Comparison of ENCODE assay signal across 1 cellular context in the genomic region with DNA sequence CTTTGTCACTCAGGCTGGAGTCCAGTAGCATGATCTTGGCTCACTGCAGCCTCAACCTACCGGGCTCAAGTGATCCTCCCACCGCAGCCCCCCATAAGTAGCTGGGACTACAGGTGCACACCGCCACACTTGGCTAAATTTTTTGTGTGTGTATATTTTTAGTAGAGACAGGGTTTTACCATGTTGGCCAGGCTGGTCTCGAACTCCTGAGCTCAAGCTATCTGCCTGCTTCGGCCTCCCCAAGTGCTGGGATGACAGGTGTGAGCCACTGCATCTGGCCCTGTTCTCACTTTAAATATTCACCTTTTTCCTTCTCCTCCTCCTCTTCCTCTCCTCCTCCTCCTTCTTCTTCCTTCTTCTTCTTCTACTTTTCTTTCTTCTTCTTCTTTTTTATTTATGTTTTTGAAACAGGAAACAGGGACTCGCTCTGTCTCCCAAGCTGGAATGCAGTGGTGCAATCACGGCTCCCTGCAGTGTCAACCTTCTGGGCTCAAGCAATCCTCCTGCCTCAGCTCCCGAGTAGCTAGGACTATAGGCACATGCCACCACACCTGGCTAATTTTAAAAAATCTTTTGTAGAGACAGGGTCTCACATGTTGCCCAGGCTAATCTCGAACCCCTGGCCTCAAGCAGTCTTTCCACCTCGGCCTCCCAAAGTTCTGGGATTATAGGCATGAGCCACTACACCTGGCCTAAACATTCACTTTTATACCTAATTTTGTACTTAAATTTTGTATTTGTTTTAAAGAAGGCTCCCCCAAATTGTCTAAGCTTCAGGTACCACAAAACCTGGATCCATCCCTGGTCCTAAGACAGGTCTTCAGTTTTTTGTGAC.
A peak's percentile ranks its signal among the peaks of the same experiment; 100 is the strongest.
TF ChIP-seq lines count a peak whose summit lies in the region.

No MANE protein-coding gene starts in this region.

TF ChIP-seq in HepG2, 621 proteins besides CTCF, POLR2A, EP300 and RAD21 (continued from another document):
- TF ChIP-seq, protein P1, sequence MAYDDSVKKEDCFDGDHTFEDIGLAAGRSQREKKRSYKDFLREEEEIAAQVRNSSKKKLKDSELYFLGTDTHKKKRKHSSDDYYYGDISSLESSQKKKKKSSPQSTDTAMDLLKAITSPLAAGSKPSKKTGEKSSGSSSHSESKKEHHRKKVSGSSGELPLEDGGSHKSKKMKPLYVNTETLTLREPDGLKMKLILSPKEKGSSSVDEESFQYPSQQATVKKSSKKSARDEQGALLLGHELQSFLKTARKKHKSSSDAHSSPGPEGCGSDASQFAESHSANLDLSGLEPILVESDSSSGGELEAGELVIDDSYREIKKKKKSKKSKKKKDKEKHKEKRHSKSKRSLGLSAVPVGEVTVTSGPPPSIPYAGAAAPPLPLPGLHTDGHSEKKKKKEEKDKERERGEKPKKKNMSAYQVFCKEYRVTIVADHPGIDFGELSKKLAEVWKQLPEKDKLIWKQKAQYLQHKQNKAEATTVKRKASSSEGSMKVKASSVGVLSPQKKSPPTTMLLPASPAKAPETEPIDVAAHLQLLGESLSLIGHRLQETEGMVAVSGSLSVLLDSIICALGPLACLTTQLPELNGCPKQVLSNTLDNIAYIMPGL (CRISPR knock-in tag; IDR thresholded peaks at IDR 0.05; ENCODE audit: borderline replicate concordance in 1 of 2, low read depth in 1 of 2), result peak in 1 of 2 experiments; percentile 17; a peak in 1 of 4 replicates
- 0 out of 2 replicates have a peak, but pooled peaks have one; percentile 60 for TF ChIP-seq ZNF557 (CRISPR knock-in tag; IDR thresholded peaks at IDR 0.05)
- no peak for TF ChIP-seq SIX1 (CRISPR knock-in tag; IDR thresholded peaks at IDR 0.05; ENCODE audit: borderline replicate concordance)
- TF ChIP-seq ARNT2 (CRISPR knock-in tag; IDR thresholded peaks at IDR 0.05; ENCODE audit: low read depth), result 0 out of 2 replicates have a peak, but pooled peaks have one; percentile 2
- 0 out of 2 replicates have a peak, but pooled peaks have one; percentile 16 for TF ChIP-seq ZBTB42 (CRISPR knock-in tag; IDR thresholded peaks at IDR 0.05)
- TF ChIP-seq SOX13 (IDR thresholded peaks at IDR 0.05), result no peak
- TF ChIP-seq SOX13 (CRISPR knock-in tag; conservative IDR thresholded peaks at IDR 0.05 in 1 of 2, IDR thresholded peaks at IDR 0.05 in 1 of 2), result peak in 1 of 2 experiments; percentile 17; a peak in 1 of 4 replicates
- no peak for TF ChIP-seq ZNF629 (CRISPR knock-in tag; conservative IDR thresholded peaks at IDR 0.05)
- 0 out of 2 replicates have a peak, but pooled peaks have one; percentile 3 for TF ChIP-seq ZFY (CRISPR knock-in tag; IDR thresholded peaks at IDR 0.05)
- 0 out of 2 replicates have a peak, but pooled peaks have one; percentile 8 for TF ChIP-seq ZNF160 (CRISPR knock-in tag; IDR thresholded peaks at IDR 0.05)
- TF ChIP-seq ZNF7 (CRISPR knock-in tag; IDR thresholded peaks at IDR 0.05), result no peak
- TF ChIP-seq ZNF501 (CRISPR knock-in tag; IDR thresholded peaks at IDR 0.05), result 0 out of 2 replicates have a peak, but pooled peaks have one; percentile 12
- TF ChIP-seq FOSL2 (CRISPR knock-in tag; IDR thresholded peaks at IDR 0.05), result peak; percentile 33; the same call in 1 of the 2 replicates
- TF ChIP-seq ZNF564 (CRISPR knock-in tag; IDR thresholded peaks at IDR 0.05), result 0 out of 2 replicates have a peak, but pooled peaks have one; percentile 40
- TF ChIP-seq RFXANK (CRISPR knock-in tag; IDR thresholded peaks at IDR 0.05), result 0 out of 2 replicates have a peak, but pooled peaks have one; percentile 11
- TF ChIP-seq, protein P2, sequence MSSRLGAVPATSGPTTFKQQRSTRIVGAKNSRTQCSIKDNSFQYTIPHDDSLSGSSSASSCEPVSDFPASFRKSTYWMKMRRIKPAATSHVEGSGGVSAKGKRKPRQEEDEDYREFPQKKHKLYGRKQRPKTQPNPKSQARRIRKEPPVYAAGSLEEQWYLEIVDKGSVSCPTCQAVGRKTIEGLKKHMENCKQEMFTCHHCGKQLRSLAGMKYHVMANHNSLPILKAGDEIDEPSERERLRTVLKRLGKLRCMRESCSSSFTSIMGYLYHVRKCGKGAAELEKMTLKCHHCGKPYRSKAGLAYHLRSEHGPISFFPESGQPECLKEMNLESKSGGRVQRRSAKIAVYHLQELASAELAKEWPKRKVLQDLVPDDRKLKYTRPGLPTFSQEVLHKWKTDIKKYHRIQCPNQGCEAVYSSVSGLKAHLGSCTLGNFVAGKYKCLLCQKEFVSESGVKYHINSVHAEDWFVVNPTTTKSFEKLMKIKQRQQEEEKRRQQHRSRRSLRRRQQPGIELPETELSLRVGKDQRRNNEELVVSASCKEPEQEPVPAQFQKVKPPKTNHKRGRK (CRISPR knock-in tag; IDR thresholded peaks at IDR 0.05), result peak; percentile 89; the same call in 1 of the 2 replicates
- TF ChIP-seq ZNF782 (CRISPR knock-in tag; IDR thresholded peaks at IDR 0.05; ENCODE audit: borderline replicate concordance), result no peak
- TF ChIP-seq ELF3 (CRISPR knock-in tag; IDR thresholded peaks at IDR 0.05), result peak; percentile 35; the same call in 1 of the 2 replicates
- TF ChIP-seq SIN3A (IDR thresholded peaks at IDR 0.05; ENCODE audit: borderline replicate concordance, low read depth, low read length), result peak; percentile 25; the same call in 1 of the 2 replicates
- 0 out of 2 replicates have a peak, but pooled peaks have one; percentile 50 for TF ChIP-seq ZNF674 (CRISPR knock-in tag; IDR thresholded peaks at IDR 0.05; ENCODE audit: low read depth)
- TF ChIP-seq, protein P3, sequence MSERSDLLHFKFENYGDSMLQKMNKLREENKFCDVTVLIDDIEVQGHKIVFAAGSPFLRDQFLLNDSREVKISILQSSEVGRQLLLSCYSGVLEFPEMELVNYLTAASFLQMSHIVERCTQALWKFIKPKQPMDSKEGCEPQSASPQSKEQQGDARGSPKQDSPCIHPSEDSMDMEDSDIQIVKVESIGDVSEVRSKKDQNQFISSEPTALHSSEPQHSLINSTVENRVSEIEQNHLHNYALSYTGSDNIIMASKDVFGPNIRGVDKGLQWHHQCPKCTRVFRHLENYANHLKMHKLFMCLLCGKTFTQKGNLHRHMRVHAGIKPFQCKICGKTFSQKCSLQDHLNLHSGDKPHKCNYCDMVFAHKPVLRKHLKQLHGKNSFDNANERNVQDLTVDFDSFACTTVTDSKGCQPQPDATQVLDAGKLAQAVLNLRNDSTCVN (CRISPR knock-in tag; IDR thresholded peaks at IDR 0.05; ENCODE audit: borderline replicate concordance), result no peak
- TF ChIP-seq KAT2B (IDR thresholded peaks at IDR 0.05; ENCODE audit: borderline replicate concordance, low read depth, low read length), result no peak
- TF ChIP-seq MYC (CRISPR knock-in tag; IDR thresholded peaks at IDR 0.05; ENCODE audit: borderline replicate concordance), result peak; percentile 38; the same call in 1 of the 2 replicates
- no peak for TF ChIP-seq SCMH1 (CRISPR knock-in tag; IDR thresholded peaks at IDR 0.05; ENCODE audit: borderline replicate concordance)
- TF ChIP-seq ZNF20 (CRISPR knock-in tag; IDR thresholded peaks at IDR 0.05), result peak; percentile 20; the same call in 1 of the 2 replicates
- TF ChIP-seq, protein P4, sequence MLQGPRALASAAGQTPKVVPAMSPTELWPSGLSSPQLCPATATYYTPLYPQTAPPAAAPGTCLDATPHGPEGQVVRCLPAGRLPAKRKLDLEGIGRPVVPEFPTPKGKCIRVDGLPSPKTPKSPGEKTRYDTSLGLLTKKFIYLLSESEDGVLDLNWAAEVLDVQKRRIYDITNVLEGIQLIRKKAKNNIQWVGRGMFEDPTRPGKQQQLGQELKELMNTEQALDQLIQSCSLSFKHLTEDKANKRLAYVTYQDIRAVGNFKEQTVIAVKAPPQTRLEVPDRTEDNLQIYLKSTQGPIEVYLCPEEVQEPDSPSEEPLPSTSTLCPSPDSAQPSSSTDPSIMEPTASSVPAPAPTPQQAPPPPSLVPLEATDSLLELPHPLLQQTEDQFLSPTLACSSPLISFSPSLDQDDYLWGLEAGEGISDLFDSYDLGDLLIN (CRISPR knock-in tag; IDR thresholded peaks at IDR 0.05; ENCODE audit: borderline replicate concordance), result 0 out of 2 replicates have a peak, but pooled peaks have one; percentile 15
- TF ChIP-seq ZNF546 (CRISPR knock-in tag; conservative IDR thresholded peaks at IDR 0.05), result peak; percentile 24; the same call in 1 of the 2 replicates
- peak; percentile 97 for TF ChIP-seq CHD4 (IDR thresholded peaks at IDR 0.05; ENCODE audit: borderline replicate concordance, low read length)
- peak; percentile 48 for TF ChIP-seq ZNF350 (CRISPR knock-in tag; IDR thresholded peaks at IDR 0.05; ENCODE audit: borderline replicate concordance, low read depth)
- peak; percentile 24; the same call in 1 of the 2 replicates for TF ChIP-seq DPF2 (CRISPR knock-in tag; IDR thresholded peaks at IDR 0.05; ENCODE audit: borderline replicate concordance, low read depth)
- peak; percentile 47; the same call in 1 of the 2 replicates for TF ChIP-seq FOXK2 (IDR thresholded peaks at IDR 0.05)
- TF ChIP-seq CEBPB (IDR thresholded peaks at IDR 0.05; ENCODE audit: borderline replicate concordance, low read depth, low read length), result peak; percentile 84
- no peak for TF ChIP-seq PAF1 (CRISPR knock-in tag; IDR thresholded peaks at IDR 0.05)
- TF ChIP-seq KDM5B (CRISPR knock-in tag; IDR thresholded peaks at IDR 0.05; ENCODE audit: borderline replicate concordance), result 0 out of 2 replicates have a peak, but pooled peaks have one; percentile 0
- TF ChIP-seq SP2 (CRISPR knock-in tag; IDR thresholded peaks at IDR 0.05), result no peak
- peak; percentile 14; the same call in 1 of the 2 replicates for TF ChIP-seq ZNF547 (CRISPR knock-in tag; IDR thresholded peaks at IDR 0.05)
- TF ChIP-seq, protein P5, sequence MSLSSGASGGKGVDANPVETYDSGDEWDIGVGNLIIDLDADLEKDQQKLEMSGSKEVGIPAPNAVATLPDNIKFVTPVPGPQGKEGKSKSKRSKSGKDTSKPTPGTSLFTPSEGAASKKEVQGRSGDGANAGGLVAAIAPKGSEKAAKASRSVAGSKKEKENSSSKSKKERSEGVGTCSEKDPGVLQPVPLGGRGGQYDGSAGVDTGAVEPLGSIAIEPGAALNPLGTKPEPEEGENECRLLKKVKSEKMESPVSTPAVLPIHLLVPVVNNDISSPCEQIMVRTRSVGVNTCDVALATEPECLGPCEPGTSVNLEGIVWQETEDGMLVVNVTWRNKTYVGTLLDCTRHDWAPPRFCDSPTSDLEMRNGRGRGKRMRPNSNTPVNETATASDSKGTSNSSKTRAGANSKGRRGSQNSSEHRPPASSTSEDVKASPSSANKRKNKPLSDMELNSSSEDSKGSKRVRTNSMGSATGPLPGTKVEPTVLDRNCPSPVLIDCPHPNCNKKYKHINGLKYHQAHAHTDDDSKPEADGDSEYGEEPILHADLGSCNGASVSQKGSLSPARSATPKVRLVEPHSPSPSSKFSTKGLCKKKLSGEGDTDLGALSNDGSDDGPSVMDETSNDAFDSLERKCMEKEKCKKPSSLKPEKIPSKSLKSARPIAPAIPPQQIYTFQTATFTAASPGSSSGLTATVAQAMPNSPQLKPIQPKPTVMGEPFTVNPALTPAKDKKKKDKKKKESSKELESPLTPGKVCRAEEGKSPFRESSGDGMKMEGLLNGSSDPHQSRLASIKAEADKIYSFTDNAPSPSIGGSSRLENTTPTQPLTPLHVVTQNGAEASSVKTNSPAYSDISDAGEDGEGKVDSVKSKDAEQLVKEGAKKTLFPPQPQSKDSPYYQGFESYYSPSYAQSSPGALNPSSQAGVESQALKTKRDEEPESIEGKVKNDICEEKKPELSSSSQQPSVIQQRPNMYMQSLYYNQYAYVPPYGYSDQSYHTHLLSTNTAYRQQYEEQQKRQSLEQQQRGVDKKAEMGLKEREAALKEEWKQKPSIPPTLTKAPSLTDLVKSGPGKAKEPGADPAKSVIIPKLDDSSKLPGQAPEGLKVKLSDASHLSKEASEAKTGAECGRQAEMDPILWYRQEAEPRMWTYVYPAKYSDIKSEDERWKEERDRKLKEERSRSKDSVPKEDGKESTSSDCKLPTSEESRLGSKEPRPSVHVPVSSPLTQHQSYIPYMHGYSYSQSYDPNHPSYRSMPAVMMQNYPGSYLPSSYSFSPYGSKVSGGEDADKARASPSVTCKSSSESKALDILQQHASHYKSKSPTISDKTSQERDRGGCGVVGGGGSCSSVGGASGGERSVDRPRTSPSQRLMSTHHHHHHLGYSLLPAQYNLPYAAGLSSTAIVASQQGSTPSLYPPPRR (CRISPR knock-in tag; IDR thresholded peaks at IDR 0.05; ENCODE audit: borderline replicate concordance), result 0 out of 2 replicates have a peak, but pooled peaks have one; percentile 17
- 0 out of 2 replicates have a peak, but pooled peaks have one; percentile 63 for TF ChIP-seq ZNF44 (CRISPR knock-in tag; IDR thresholded peaks at IDR 0.05)
- no peak for TF ChIP-seq NCOR1 (IDR thresholded peaks at IDR 0.05; ENCODE audit: borderline replicate concordance, low read length)
